In the genomic region with DNA sequence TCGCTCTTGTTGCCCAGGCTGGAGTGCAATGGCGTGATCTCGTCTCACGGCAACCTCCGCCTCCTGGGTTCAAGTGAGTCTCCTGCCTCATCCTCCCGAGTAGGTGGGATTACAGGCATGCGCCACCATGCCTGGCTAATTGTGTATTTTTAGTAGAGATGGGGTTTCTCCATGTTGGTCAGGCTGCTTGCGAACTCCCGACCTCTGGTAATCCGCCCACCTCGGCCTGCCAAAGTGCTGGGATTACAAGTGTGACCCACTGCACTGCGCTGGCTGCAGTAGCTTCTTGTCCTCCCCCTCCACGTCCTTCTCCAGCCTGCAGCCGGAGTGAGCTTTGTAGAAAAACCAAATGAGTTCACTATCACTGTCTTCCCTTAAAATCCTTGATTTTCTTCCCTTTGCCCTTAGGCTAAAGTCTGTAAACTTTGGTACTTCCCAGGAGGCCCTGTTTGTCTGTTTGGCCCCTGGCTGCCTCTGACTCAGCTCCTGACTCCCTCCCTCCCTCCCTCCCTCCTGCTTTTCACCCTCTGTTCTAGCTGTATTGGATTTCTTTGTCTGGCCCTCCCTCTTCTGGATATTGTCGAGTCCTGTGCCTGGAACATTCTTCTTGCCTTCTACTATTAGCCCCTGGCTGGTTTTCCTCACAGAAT, we compare ENCODE assay signal across 8 cellular contexts. TPM values are rescaled to one million over a fixed set of nuclear protein-coding genes. Genes with fewer than 3 reads are reported as not detected.
DNase-seq lines count a peak whose midpoint lies in the region; ATAC-seq and TF ChIP-seq lines count a peak whose summit lies in the region.

No MANE protein-coding gene starts in this region.

- H3K4me3 ChIP-seq in mesendoderm (ENCODE audit: low read length), result no peak overlapping the region
- H3K4me3 ChIP-seq in vagina, result no peak overlapping the region

- DNase-seq in DMS114 treated with DMSO at 0.1 percent for 48 hours (lab: John Stamatoyannopoulos, UW; ENCODE audit: unreplicated experiment) (peak; percentile 60), NCI-H2196 treated with DMSO at 0.1 percent for 48 hours (lab: John Stamatoyannopoulos, UW; ENCODE audit: unreplicated experiment) (peak; percentile 51), dedifferentiated amniotic fluid mesenchymal stem cell (ENCODE audit: extremely low spot score) (peak; percentile 81), mesendoderm (peak; percentile 95), vagina (ENCODE audit: extremely low spot score in 2 of 2) (peak in 1 of 2 donors; percentile 96), NCI-H187 (lab: John Stamatoyannopoulos, UW) (no peak)

- intact Hi-C loops in vagina (cut with DNase I), result loop anchor here (10.0 kb wide), 1 partner anchor 559 kb away; no protein-coding TSS in a partner anchor

- TF ChIP-seq CTCF in vagina (IDR thresholded peaks at IDR 0.05), result no peak

- no peak overlapping the region for H3K4me2 ChIP-seq in mesendoderm (ENCODE audit: low read length)

- H4K8ac ChIP-seq in mesendoderm (ENCODE audit: low read depth, low read length), result no peak overlapping the region

- peak overlapping the region; percentile 81 for H3K56ac ChIP-seq in mesendoderm (ENCODE audit: low read length)

- H3K79me1 ChIP-seq in mesendoderm (ENCODE audit: low read length), result no peaks in the 10 kb centered on the region

- H3K9ac ChIP-seq in mesendoderm (ENCODE audit: low read length), result peak overlapping the region; percentile 35

- peak overlapping the region; percentile 15 for H3K18ac ChIP-seq in mesendoderm (ENCODE audit: low read length)

- WGBS in mesendoderm (ENCODE audit: extremely low coverage, insufficient coverage, low lambda C conversion rate), result no CpG with 5 or more reads among the region's 15 CpGs

- H2BK15ac ChIP-seq in mesendoderm (replicated peaks; ENCODE audit: low read depth), result no peak overlapping the region

- H2BK5ac ChIP-seq in mesendoderm (ENCODE audit: low read length), result no peak overlapping the region

- H3K9me3 ChIP-seq in vagina, result no peaks in the 10 kb centered on the region

- no peak for ATAC-seq in HG03354 (IDR thresholded peaks at IDR 0.05; ENCODE audit: poor library complexity, severe bottlenecking, unreplicated experiment)
- no peak for ATAC-seq in HG03196 (IDR thresholded peaks at IDR 0.05; ENCODE audit: unreplicated experiment)

- no peak overlapping the region for H4K5ac ChIP-seq in mesendoderm (ENCODE audit: low read length)

- H3K79me2 ChIP-seq in mesendoderm (ENCODE audit: control insufficient read depth, insufficient read depth, low read length), result peaks cover 7% of the 10 kb centered on the region

- H2BK120ac ChIP-seq in mesendoderm (ENCODE audit: low read depth, low read length), result no peak overlapping the region

- no peak for TF ChIP-seq POLR2A in vagina (IDR thresholded peaks at IDR 0.05)

- H2AK5ac ChIP-seq in mesendoderm (ENCODE audit: low read length), result no peak overlapping the region

- H3K23ac ChIP-seq in mesendoderm (ENCODE audit: low read length), result no peak overlapping the region

- H3K36me3 ChIP-seq in mesendoderm (ENCODE audit: control insufficient read depth, insufficient read depth, low read length) (no peaks in the 10 kb centered on the region), vagina (no peaks in the 10 kb centered on the region)

- H3K27ac ChIP-seq in mesendoderm (ENCODE audit: low read depth, low read length) (peak overlapping the region; percentile 68), vagina (peak overlapping the region; percentile 65)

- H3K27me3 ChIP-seq in mesendoderm (ENCODE audit: insufficient read depth, low read length, poor library complexity) (no peaks in the 10 kb centered on the region), vagina (no peaks in the 10 kb centered on the region)

- H3K4ac ChIP-seq in mesendoderm (ENCODE audit: low read depth, low read length), result no peak overlapping the region

- H3K4me1 ChIP-seq in mesendoderm (ENCODE audit: control insufficient read depth, low read depth, low read length) (peaks cover 3% of the 10 kb centered on the region), vagina (peaks cover 23% of the 10 kb centered on the region)

RNA-seq across cellular contexts. Expression of gene PARD6B, which starts 12.9 kb away (rescaled TPM):
- 4.0 TPM for polyA plus RNA-seq in mesendoderm (2013, experiment 1 of 2)
- polyA plus RNA-seq in mesendoderm (2013, experiment 2 of 2), result 3.9 TPM
- 4.7 TPM for total RNA-seq in vagina

RNA-seq across cellular contexts. Expression of gene BCAS4, which starts 50.6 kb away (rescaled TPM):
- polyA plus RNA-seq in mesendoderm (2013, experiment 1 of 2), result 4.5 TPM
- polyA plus RNA-seq in mesendoderm (2013, experiment 2 of 2), result 4.5 TPM
- total RNA-seq in vagina, result 1.7 TPM

RNA-seq across cellular contexts. Expression of gene RIPOR3, which starts 52.9 kb away (rescaled TPM):
- polyA plus RNA-seq in mesendoderm (2013, experiment 1 of 2), result 0.06 TPM
- polyA plus RNA-seq in mesendoderm (2013, experiment 2 of 2), result 0.11 TPM
- 38.1 TPM for total RNA-seq in vagina

Comparison
In these comparisons a context has a peak if more than half of its experiments do, and no peak if none do; other contexts are left out.
1. DNase-seq: peak in DMS114 treated with DMSO at 0.1 percent for 48 hours (single experiment), NCI-H2196 treated with DMSO at 0.1 percent for 48 hours (single experiment), dedifferentiated amniotic fluid mesenchymal stem cell (single experiment) and mesendoderm (single experiment); none in NCI-H187 (0 of 2).